Comparison of ENCODE assay signal across 8 cellular contexts in genomic region chr3:126389112-126389791, GRCh38. TPM values are rescaled to one million over a fixed set of nuclear protein-coding genes. Genes with fewer than 3 reads are reported as not detected.
DNase-seq lines count a peak whose midpoint lies in the region; ATAC-seq, FAIRE-seq and TF ChIP-seq lines count a peak whose summit lies in the region.

No MANE protein-coding gene starts in this region.

- no peak overlapping the region for H3K9ac ChIP-seq in SK-N-SH

- H2AFZ ChIP-seq in SK-N-SH (ENCODE audit: low read depth) = 0 out of 2 replicates have a peak overlapping the region, but pooled peaks have one; percentile 63

- CTCF ChIA-PET in SK-N-SH (lab: Yijun Ruan, JAX) = interaction anchor here (0.6 to 7.1 kb wide), 39 partner anchors 10 to 265 kb away, joined by 3 to 79 read pairs (median 4); partner anchors contain the start of gene ZXDC

- no peaks in the 10 kb centered on the region for H4K20me1 ChIP-seq in SK-N-SH (ENCODE audit: insufficient read depth)

- DNase-seq in SK-N-SH = peak; percentile 93
- DNase-seq in bronchial epithelial cell (ENCODE audit: low read depth) = peak; percentile 66
- DNase-seq in iPS-NIHi7 (ENCODE audit: extremely low spot score) = peak; percentile 91
- DNase-seq in sigmoid colon = peak; percentile 99

- no peaks in the 10 kb centered on the region for H3K9me2 ChIP-seq in SK-N-SH

- 11% methylated on average over 9 of the region's 58 CpGs for WGBS in SK-N-SH (ENCODE audit: low lambda C conversion rate)
- WGBS in sigmoid colon, 2 donors = 1 to 3% methylated on average over 58 of the region's 58 CpGs

- H3K36me3 ChIP-seq in SK-N-SH (replicated peaks in 1 of 2; ENCODE audit: control insufficient read depth in 1 of 2, insufficient read depth in 2 of 2, low read length in 1 of 2) (no peaks in the 10 kb centered on the region), bronchial epithelial cell (ENCODE audit: control insufficient read depth, insufficient read depth, low read length) (no peaks in the 10 kb centered on the region), sigmoid colon (no peaks in the 10 kb centered on the region)

- no peaks in the 10 kb centered on the region for H3K79me2 ChIP-seq in SK-N-SH (ENCODE audit: insufficient read depth)

- H3F3A ChIP-seq in SK-N-SH (replicated peaks; ENCODE audit: insufficient read depth) = no peaks in the 10 kb centered on the region

- intact Hi-C loops in sigmoid colon (cut with DNase I) = loop anchor here (1.0 to 5.0 kb wide), 5 partner anchors 32 to 254 kb away; partner anchors contain the start of genes KLF15 and ZXDC

- H3K27ac ChIP-seq in C4-2B (peak overlapping the region; percentile 43), SK-N-SH (ENCODE audit: low read depth in 2 of 2, low read length in 1 of 2) (no peak overlapping the region), sigmoid colon (peak overlapping the region; percentile 70 to 82 (median 80))

- ATAC-seq in GM19463 (IDR thresholded peaks at IDR 0.05; ENCODE audit: unreplicated experiment) (peak; percentile 90), GM18519 (IDR thresholded peaks at IDR 0.05; ENCODE audit: low FRiP score, unreplicated experiment) (no peak)

- no peak for TF ChIP-seq EP300 in SK-N-SH (IDR thresholded peaks at IDR 0.05; ENCODE audit: borderline replicate concordance in 1 of 2, low read depth in 1 of 2, low read length in 1 of 2)
- TF ChIP-seq EP300 in sigmoid colon (IDR thresholded peaks at IDR 0.05) = peak in 3 of 4 donors; percentile 80 to 96 (median 80)

- H3K9me3 ChIP-seq in SK-N-SH = no peaks in the 10 kb centered on the region
- no peaks in the 10 kb centered on the region for H3K9me3 ChIP-seq in sigmoid colon

- peak overlapping the region; percentile 28 to 39; a peak in 3 of 4 replicates for H3K4me3 ChIP-seq in SK-N-SH (ENCODE audit: low read depth in 2 of 2, low read length in 1 of 2)
- H3K4me3 ChIP-seq in bronchial epithelial cell (ENCODE audit: low read depth, low read length) = peak overlapping the region; percentile 29
- peak overlapping the region; percentile 9 to 49 (median 46) for H3K4me3 ChIP-seq in sigmoid colon

- POLR2A ChIA-PET in SK-N-SH (lab: Yijun Ruan, JAX) = no interaction called here

- peak; percentile 36 to 43 for TF ChIP-seq POLR2A in sigmoid colon (IDR thresholded peaks at IDR 0.05)

- H3K4me2 ChIP-seq in SK-N-SH = peak overlapping the region; percentile 70

- no peak for FAIRE-seq in bronchial epithelial cell (lab: Jason Lieb, UNC)

- peak; percentile 100 for TF ChIP-seq CTCF in C4-2B (conservative IDR thresholded peaks at IDR 0.05)
- peak; percentile 98 for TF ChIP-seq CTCF in LNCAP (IDR thresholded peaks at IDR 0.05)
- TF ChIP-seq CTCF in SK-N-SH (IDR thresholded peaks at IDR 0.05) = peak; percentile 74
- TF ChIP-seq CTCF in bronchial epithelial cell (IDR thresholded peaks at IDR 0.05; ENCODE audit: insufficient read depth, low read length, severe bottlenecking) = peak; percentile 99
- peak; percentile 92 to 100 (median 99) for TF ChIP-seq CTCF in sigmoid colon (IDR thresholded peaks at IDR 0.05)

- H3K4me1 ChIP-seq in SK-N-SH (ENCODE audit: control insufficient read depth in 1 of 2, insufficient read depth in 2 of 2, low read depth in 1 of 2, low read length in 1 of 2) = peaks cover 0 to 25% of the 10 kb centered on the region in 2 experiments; a peak in 2 of 4 replicates
- peaks cover 0 to 14% (median 9%) of the 10 kb centered on the region in 4 donors for H3K4me1 ChIP-seq in sigmoid colon

- no peaks in the 10 kb centered on the region for H3K27me3 ChIP-seq in SK-N-SH (ENCODE audit: insufficient read depth)
- peaks cover 8% of the 10 kb centered on the region for H3K27me3 ChIP-seq in bronchial epithelial cell (ENCODE audit: control insufficient read depth, insufficient read depth, low read length)
- H3K27me3 ChIP-seq in sigmoid colon = no peaks in the 10 kb centered on the region

- TF ChIP-seq RAD21 in SK-N-SH (IDR thresholded peaks at IDR 0.05; ENCODE audit: low read length) = peak; percentile 85

TF ChIP-seq in SK-N-SH, 30 proteins besides CTCF, POLR2A, EP300 and RAD21:
- TF ChIP-seq RFX5 (IDR thresholded peaks at IDR 0.05; ENCODE audit: low read length) (no peak), NRF1 (IDR thresholded peaks at IDR 0.05; ENCODE audit: low read depth, low read length) (no peak), YY1 (IDR thresholded peaks at IDR 0.05; ENCODE audit: low read depth) (no peak), RCOR1 (IDR thresholded peaks at IDR 0.05; ENCODE audit: low read length) (no peak), SMC3 (IDR thresholded peaks at IDR 0.05; ENCODE audit: low read depth, low read length) (peak; percentile 94)

RNA-seq across cellular contexts. Expression of gene CFAP100, which starts 5.5 kb away (rescaled TPM):
- polyA plus RNA-seq in SK-N-SH (2012; rRNA removed) (not detected in 2 replicates), sigmoid colon (not detected)
- polyA plus RNA-seq in SK-N-SH (2012; cell fraction: cytosol; rRNA removed) = not detected in 2 replicates
- polyA plus RNA-seq in SK-N-SH (2012; cell fraction: nucleus; rRNA removed) = not detected in 2 replicates
- total RNA-seq in bronchial epithelial cell (not detected in 2 replicates), sigmoid colon (not detected)

RNA-seq across cellular contexts. Expression of gene KLF15, which starts 32.0 kb away (rescaled TPM):
- polyA plus RNA-seq in SK-N-SH (2012; rRNA removed) (0.28 and 0.39 TPM in 2 replicates), sigmoid colon (1 to 10 TPM in 2 of 3 donors, under 1 TPM in 1; 0.69 to 5.4 (median 4.2) TPM)
- 0.19 and 0.33 TPM in 2 replicates for polyA plus RNA-seq in SK-N-SH (2012; cell fraction: cytosol; rRNA removed)
- polyA plus RNA-seq in SK-N-SH (2012; cell fraction: nucleus; rRNA removed) = 0.32 and 0.50 TPM in 2 replicates
- total RNA-seq in bronchial epithelial cell (0.26 and 3.4 TPM in 2 replicates), sigmoid colon (10 to 100 TPM; 21.9 to 50.2 (median 35.2) TPM)

Comparison
In these comparisons a context has a peak if more than half of its experiments do, and no peak if none do; other contexts are left out.
1. H3K27ac ChIP-seq: peak in C4-2B (single experiment) and sigmoid colon (4 of 4); none in SK-N-SH (0 of 2).
2. Peak in every context shown above with its lines, with median percentiles within 50 percentile points of each other: CTCF ChIP-seq, DNase-seq and H3K4me3 ChIP-seq.